In the genomic region with DNA sequence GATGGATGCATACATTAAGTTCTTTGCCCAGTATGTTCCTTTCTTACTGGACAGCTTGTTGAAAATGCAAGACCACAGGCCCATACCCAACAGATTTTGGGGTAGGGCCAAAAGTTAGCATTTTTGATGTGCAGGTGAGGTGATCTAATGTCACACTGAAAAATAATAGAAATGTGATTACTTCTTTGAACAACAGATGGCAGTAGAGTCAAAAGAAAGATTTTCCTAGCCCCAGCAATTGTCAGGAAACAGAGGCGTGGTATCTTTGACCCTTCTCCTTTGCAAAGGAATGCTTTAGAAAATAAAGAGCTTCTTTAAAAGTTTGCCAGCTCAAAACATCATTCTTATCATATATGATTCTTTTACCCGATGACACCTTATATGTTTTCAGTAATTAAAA, we compare ENCODE assay signal across 9 cellular contexts.
A peak's percentile ranks its signal among the peaks of the same experiment; 100 is the strongest.
DNase-seq lines count a peak whose midpoint lies in the region; ATAC-seq, FAIRE-seq and TF ChIP-seq lines count a peak whose summit lies in the region.
"Had no signal": no experiment of that assay in that cellular context is flagged by ENCODE, and none has a peak within 500 bp of the region (broad histone marks: within the 10 kb centered on the region; RNA-seq: fewer than 3 reads in every experiment).

No MANE protein-coding gene starts in this region.

- no peak overlapping the region for H3K4me3 Mint-ChIP-seq in activated CD8-positive, alpha-beta memory T cell treated with anti-CD3 and anti-CD28 coated beads, Interleukin-2, amount 10 ng/mL, durations not matched to agents 7 days and 5 days

- ATAC-seq in A549 (peak in 1 of 2 experiments; percentile 61; a peak in 2 of 6 replicates), HG03064 (IDR thresholded peaks at IDR 0.05; ENCODE audit: low read depth, unreplicated experiment) (peak; percentile 71), HG03439 (IDR thresholded peaks at IDR 0.05; ENCODE audit: unreplicated experiment) (no peak)
- no peak for ATAC-seq in activated CD8-positive, alpha-beta memory T cell treated with anti-CD3 and anti-CD28 coated beads, Interleukin-2, amount 10 ng/mL, durations not matched to agents 7 days and 5 days

- in situ Hi-C loops in GM13977 (cut with MboI; ENCODE audit: low pct_unique_long_range_greater_than_20kb, low sequenced_read_pairs, unreplicated experiment): loop anchor here (25.0 kb wide), 1 partner anchor 1766 kb away; no protein-coding TSS in a partner anchor

- no peak overlapping the region for H3K4me2 ChIP-seq in A549

- CTCF ChIA-PET in A549 (lab: Yijun Ruan, JAX): interaction anchor here (0.7 to 1.8 kb wide), 3 partner anchors 11 to 1592 kb away, joined by 3 read pairs; no protein-coding TSS in a partner anchor
- CTCF ChIA-PET in activated CD8-positive, alpha-beta memory T cell treated with anti-CD3 and anti-CD28 coated beads, Interleukin-2, amount 10 ng/mL, durations not matched to agents 7 days and 5 days (lab: Charles Lee): interaction anchor here (0.9 to 2.1 kb wide), 4 partner anchors 21 to 1764 kb away, joined by 3 to 6 read pairs (median 4); no protein-coding TSS in a partner anchor

- DNase-seq in A549 (ENCODE audit: low read depth in 1 of 2, low spot score in 1 of 2) (peak; percentile 8 to 16), GM13977 (ENCODE audit: low spot score) (peak; percentile 30), NCI-H526 treated with DMSO at 0.1 percent for 48 hours (lab: John Stamatoyannopoulos, UW) (peak; percentile 1), dorsolateral prefrontal cortex (no peak), midbrain (lab: John Stamatoyannopoulos, UW) (peak; percentile 9)
- DNase-seq in activated CD8-positive, alpha-beta memory T cell treated with anti-CD3 and anti-CD28 coated beads, Interleukin-2, amount 10 ng/mL, durations not matched to agents 7 days and 5 days: no peak

- intact Hi-C loops in dorsolateral prefrontal cortex (cut with DNase I): loop anchor here in 1 of 2 donors (10.0 kb wide), 1 partner anchor 704 kb away; no protein-coding TSS in a partner anchor

- H3K4me1 Mint-ChIP-seq in activated CD8-positive, alpha-beta memory T cell treated with anti-CD3 and anti-CD28 coated beads, Interleukin-2, amount 10 ng/mL, durations not matched to agents 7 days and 5 days: no peaks in the 10 kb centered on the region

- TF ChIP-seq POLR2A in A549 (IDR thresholded peaks at IDR 0.05; ENCODE audit: low read length): no peak

- WGBS in A549 (ENCODE audit: missing lambda C conversion rate): 5% methylated on average over 2 of the region's 2 CpGs

- TF ChIP-seq CTCF in A549 (IDR thresholded peaks at IDR 0.05) (peak; percentile 47), GM13977 (IDR thresholded peaks at IDR 0.05; ENCODE audit: extremely low read depth, insufficient read depth, missing control alignments) (peak; percentile 49), dorsolateral prefrontal cortex (IDR thresholded peaks at IDR 0.05 in 54 of 56, conservative IDR thresholded peaks at IDR 0.05 in 2 of 56; ENCODE audit: low read depth in 1 of 56, partially characterized antibody in 56 of 56) (peak; percentile 28 to 83 (median 66))

- no peaks in the 10 kb centered on the region for H3K9me3 ChIP-seq in A549

- TF ChIP-seq RAD21 in A549 (conservative IDR thresholded peaks at IDR 0.05 in 1 of 2, IDR thresholded peaks at IDR 0.05 in 1 of 2): peak; percentile 59 to 62; a peak in 4 of 5 replicates

- H3K9me3 Mint-ChIP-seq in activated CD8-positive, alpha-beta memory T cell treated with anti-CD3 and anti-CD28 coated beads, Interleukin-2, amount 10 ng/mL, durations not matched to agents 7 days and 5 days (ENCODE audit: low read depth): no peaks in the 10 kb centered on the region

- FAIRE-seq in A549 (lab: Jason Lieb, UNC): no peak
- FAIRE-seq: colon had no signal

- no peak for TF ChIP-seq EP300 in A549 (IDR thresholded peaks at IDR 0.05)

- H3K27me3 ChIP-seq in dorsolateral prefrontal cortex: peaks cover 0 to 7% (median 0%) of the 10 kb centered on the region in 45 donors

- H3K4me3 ChIP-seq in A549 (no peak overlapping the region), dorsolateral prefrontal cortex (no peak overlapping the region)

- no peaks in the 10 kb centered on the region for H3K4me1 ChIP-seq in A549

- no peak overlapping the region for H3K27ac Mint-ChIP-seq in activated CD8-positive, alpha-beta memory T cell treated with anti-CD3 and anti-CD28 coated beads, Interleukin-2, amount 10 ng/mL, durations not matched to agents 7 days and 5 days

- H3K36me3 Mint-ChIP-seq in activated CD8-positive, alpha-beta memory T cell treated with anti-CD3 and anti-CD28 coated beads, Interleukin-2, amount 10 ng/mL, durations not matched to agents 7 days and 5 days: no peaks in the 10 kb centered on the region

- no peak overlapping the region for H3K27ac ChIP-seq in A549
- H3K27ac ChIP-seq in dorsolateral prefrontal cortex: no peak overlapping the region

- POLR2A ChIA-PET in A549 (lab: Yijun Ruan, JAX): no interaction called here

- H3K27me3 Mint-ChIP-seq in activated CD8-positive, alpha-beta memory T cell treated with anti-CD3 and anti-CD28 coated beads, Interleukin-2, amount 10 ng/mL, durations not matched to agents 7 days and 5 days: no peaks in the 10 kb centered on the region

TF ChIP-seq in A549, 52 proteins besides CTCF, POLR2A, EP300 and RAD21:
- TF ChIP-seq HOXB13 (CRISPR knock-in tag; IDR thresholded peaks at IDR 0.05; ENCODE audit: low read depth) (no peak), SMC3 (IDR thresholded peaks at IDR 0.05) (peak; percentile 40; the same call in 1 of the 3 replicates)
TF ChIP-seq in A549: peak in this region for 1.

Comparison
In these comparisons a context has a peak if more than half of its experiments do, and no peak if none do; other contexts are left out.
1. DNase-seq: peak in A549 (2 of 2), GM13977 (single experiment), NCI-H526 treated with DMSO at 0.1 percent for 48 hours (single experiment) and midbrain (single experiment); none in dorsolateral prefrontal cortex (0 of 10) and activated CD8-positive, alpha-beta memory T cell treated with anti-CD3 and anti-CD28 coated beads, Interleukin-2, amount 10 ng/mL, durations not matched to agents 7 days and 5 days (single experiment).
2. Peak in every context shown above with its lines, with median percentiles within 50 percentile points of each other: CTCF ChIP-seq.